Comparison of ENCODE assay signal across 1 cellular context in genomic region chr10:132714906-132715790, GRCh38.
TF ChIP-seq lines count a peak whose summit lies in the region.

No MANE protein-coding gene starts in this region.

TF ChIP-seq in GM23338, 12 proteins besides CTCF, POLR2A, EP300 and RAD21 (continued from another document):
- TF ChIP-seq ZNF462 (CRISPR knock-in tag; IDR thresholded peaks at IDR 0.05): no peak
